In genomic region chr13:113493315-113493951, GRCh38 we compare ENCODE assay signal across 8 cellular contexts. TPM values are rescaled to one million over a fixed set of nuclear protein-coding genes. Genes with fewer than 3 reads are reported as not detected.
A peak's percentile ranks its signal among the peaks of the same experiment; 100 is the strongest.
DNase-seq lines count a peak whose midpoint lies in the region; ATAC-seq and TF ChIP-seq lines count a peak whose summit lies in the region.

No MANE protein-coding gene starts in this region.

- no peak for TF ChIP-seq CTCF in AG04449 (IDR thresholded peaks at IDR 0.05; ENCODE audit: insufficient read depth, low read length, missing control alignments)
- no peak for TF ChIP-seq CTCF in GM13977 (IDR thresholded peaks at IDR 0.05; ENCODE audit: extremely low read depth, insufficient read depth, missing control alignments)
- no peak for TF ChIP-seq CTCF in Loucy (conservative IDR thresholded peaks at IDR 0.05; ENCODE audit: low read length)
- no peak for TF ChIP-seq CTCF in suprapubic skin (IDR thresholded peaks at IDR 0.05)

- peaks cover 30% of the 10 kb centered on the region for H4K20me1 ChIP-seq in Loucy (ENCODE audit: insufficient read depth, low read length, poor library complexity, severe bottlenecking)

- peaks cover 53% of the 10 kb centered on the region for H3K4me1 Mint-ChIP-seq in activated CD8-positive, alpha-beta T cell treated with anti-CD3 and anti-CD28 coated beads, Interleukin-2, amount 10 ng/mL, durations not matched to agents 7 days and 5 days (ENCODE audit: low read depth)

- H3K4me3 Mint-ChIP-seq in activated CD8-positive, alpha-beta T cell treated with anti-CD3 and anti-CD28 coated beads, Interleukin-2, amount 10 ng/mL, durations not matched to agents 7 days and 5 days, result peak overlapping the region; percentile 6

- DNase-seq in AG04449 (ENCODE audit: low read depth, low spot score), result peak; percentile 93
- DNase-seq in GM13977 (ENCODE audit: low spot score), result peak; percentile 58
- peak; percentile 19 for DNase-seq in activated CD8-positive, alpha-beta T cell treated with anti-CD3 and anti-CD28 coated beads, Interleukin-2, amount 10 ng/mL, durations not matched to agents 7 days and 5 days
- peak; percentile 85 for DNase-seq in hepatic stellate cell (ENCODE audit: low spot score)
- DNase-seq in suprapubic skin (ENCODE audit: low spot score in 2 of 2), result no peak
- DNase-seq in COR-L47 (lab: John Stamatoyannopoulos, UW), result no peak

- in situ Hi-C loops in GM13977 (cut with MboI; ENCODE audit: low pct_unique_long_range_greater_than_20kb, low sequenced_read_pairs, unreplicated experiment), result no loop called here

- no peaks in the 10 kb centered on the region for H3K9me2 ChIP-seq in Loucy (replicated peaks; ENCODE audit: low read depth, low read length)

- no peaks in the 10 kb centered on the region for H3K27me3 Mint-ChIP-seq in activated CD8-positive, alpha-beta T cell treated with anti-CD3 and anti-CD28 coated beads, Interleukin-2, amount 10 ng/mL, durations not matched to agents 7 days and 5 days (ENCODE audit: low read depth)

- no peaks in the 10 kb centered on the region for H3K27me3 ChIP-seq in Loucy (ENCODE audit: insufficient read depth, low read length, poor library complexity, severe bottlenecking)
- H3K27me3 ChIP-seq in suprapubic skin, result no peaks in the 10 kb centered on the region

- no peaks in the 10 kb centered on the region for H3F3A ChIP-seq in Loucy (ENCODE audit: low read depth)

- peak overlapping the region; percentile 39 for H3K27ac Mint-ChIP-seq in activated CD8-positive, alpha-beta T cell treated with anti-CD3 and anti-CD28 coated beads, Interleukin-2, amount 10 ng/mL, durations not matched to agents 7 days and 5 days

- peak overlapping the region; percentile 81 for H3K4me2 ChIP-seq in Loucy (ENCODE audit: low read depth, low read length, poor library complexity, severe bottlenecking)

- no peaks in the 10 kb centered on the region for H3K9me3 Mint-ChIP-seq in activated CD8-positive, alpha-beta T cell treated with anti-CD3 and anti-CD28 coated beads, Interleukin-2, amount 10 ng/mL, durations not matched to agents 7 days and 5 days (ENCODE audit: insufficient read depth)

- CTCF ChIA-PET in AG04449 (lab: Yijun Ruan, JAX), result interaction anchor here (1.2 to 1.9 kb wide), 2 partner anchors 69 to 95 kb away, joined by 3 to 7 read pairs; no protein-coding TSS in a partner anchor
- CTCF ChIA-PET in activated CD8-positive, alpha-beta T cell treated with anti-CD3 and anti-CD28 coated beads, Interleukin-2, amount 10 ng/mL, durations not matched to agents 7 days and 5 days (lab: Charles Lee), result interaction anchor here (0.6 to 0.9 kb wide), 2 partner anchors 15 to 69 kb away, joined by 3 read pairs; no protein-coding TSS in a partner anchor

- TF ChIP-seq POLR2A in suprapubic skin (IDR thresholded peaks at IDR 0.05), result no peak

- peaks cover 66% of the 10 kb centered on the region for H3K4me1 ChIP-seq in Loucy (ENCODE audit: insufficient read depth, low read length, poor library complexity, severe bottlenecking)
- peaks cover 55% of the 10 kb centered on the region for H3K4me1 ChIP-seq in suprapubic skin

- H3K9ac ChIP-seq in Loucy (ENCODE audit: low read depth, low read length, poor library complexity, severe bottlenecking), result peak overlapping the region; percentile 58

- no peak for ATAC-seq in activated CD8-positive, alpha-beta T cell treated with anti-CD3 and anti-CD28 coated beads, Interleukin-2, amount 10 ng/mL, durations not matched to agents 7 days and 5 days
- ATAC-seq in HG02678 (IDR thresholded peaks at IDR 0.05; ENCODE audit: unreplicated experiment), result no peak

- H3K27ac ChIP-seq in suprapubic skin, result peak overlapping the region; percentile 52

- peaks cover 86% of the 10 kb centered on the region for H3K79me2 ChIP-seq in Loucy (ENCODE audit: insufficient read depth, low read length)

- H3K9me3 ChIP-seq in Loucy (ENCODE audit: insufficient read depth, low read depth, low read length), result no peaks in the 10 kb centered on the region
- no peaks in the 10 kb centered on the region for H3K9me3 ChIP-seq in suprapubic skin

- 15% methylated on average over 5 of the region's 5 CpGs for WGBS in suprapubic skin

- POLR2A ChIA-PET in AG04449 (lab: Yijun Ruan, JAX), result no interaction called here
- POLR2A ChIA-PET in activated CD8-positive, alpha-beta T cell treated with anti-CD3 and anti-CD28 coated beads, Interleukin-2, amount 10 ng/mL, durations not matched to agents 7 days and 5 days (lab: Charles Lee), result no interaction called here

- H3K36me3 Mint-ChIP-seq in activated CD8-positive, alpha-beta T cell treated with anti-CD3 and anti-CD28 coated beads, Interleukin-2, amount 10 ng/mL, durations not matched to agents 7 days and 5 days (ENCODE audit: low read depth), result peaks cover 28% of the 10 kb centered on the region

- H3K36me3 ChIP-seq in Loucy (ENCODE audit: insufficient read depth, low read length), result peaks cover 5% of the 10 kb centered on the region; the same call in 1 of the 2 replicates
- peaks cover 28% of the 10 kb centered on the region for H3K36me3 ChIP-seq in suprapubic skin

- TF ChIP-seq EP300 in suprapubic skin (IDR thresholded peaks at IDR 0.05), result no peak

- no peak overlapping the region for H2AFZ ChIP-seq in Loucy (ENCODE audit: low read length)

- peak overlapping the region; percentile 45 for H3K4me3 ChIP-seq in AG04449 (ENCODE audit: low read depth, low read length)
- peak overlapping the region; percentile 93 for H3K4me3 ChIP-seq in Loucy (ENCODE audit: low read length, poor library complexity, severe bottlenecking)
- H3K4me3 ChIP-seq in suprapubic skin, result no peak overlapping the region

RNA-seq across cellular contexts. Expression of gene DCUN1D2, which starts 2.9 kb away (rescaled TPM):
- 10 to 100 TPM; 20.1 to 20.8 TPM for total RNA-seq in activated CD8-positive, alpha-beta T cell treated with anti-CD3 and anti-CD28 coated beads, Interleukin-2, amount 10 ng/mL, durations not matched to agents 7 days and 5 days
- total RNA-seq in suprapubic skin, result 10 to 100 TPM in 3 of 4 donors, 1 to 10 TPM in 1; 8.7 to 51.7 (median 18.3) TPM

RNA-seq across cellular contexts. Expression of gene ADPRHL1, which starts 40.1 kb away (rescaled TPM):
- total RNA-seq in activated CD8-positive, alpha-beta T cell treated with anti-CD3 and anti-CD28 coated beads, Interleukin-2, amount 10 ng/mL, durations not matched to agents 7 days and 5 days, result under 1 TPM; 0.73 to 0.87 TPM
- 1 to 10 TPM; 2.5 to 8.6 (median 5.5) TPM for total RNA-seq in suprapubic skin

Comparison
In these comparisons a context has a peak if more than half of its experiments do, and no peak if none do; other contexts are left out.
1. DNase-seq: peak in AG04449 (single experiment), GM13977 (single experiment), activated CD8-positive, alpha-beta T cell treated with anti-CD3 and anti-CD28 coated beads, Interleukin-2, amount 10 ng/mL, durations not matched to agents 7 days and 5 days (single experiment) and hepatic stellate cell (single experiment); none in suprapubic skin (0 of 2) and COR-L47 (single experiment).